ENCODE assay signal across 1 cellular context in the genomic region with DNA sequence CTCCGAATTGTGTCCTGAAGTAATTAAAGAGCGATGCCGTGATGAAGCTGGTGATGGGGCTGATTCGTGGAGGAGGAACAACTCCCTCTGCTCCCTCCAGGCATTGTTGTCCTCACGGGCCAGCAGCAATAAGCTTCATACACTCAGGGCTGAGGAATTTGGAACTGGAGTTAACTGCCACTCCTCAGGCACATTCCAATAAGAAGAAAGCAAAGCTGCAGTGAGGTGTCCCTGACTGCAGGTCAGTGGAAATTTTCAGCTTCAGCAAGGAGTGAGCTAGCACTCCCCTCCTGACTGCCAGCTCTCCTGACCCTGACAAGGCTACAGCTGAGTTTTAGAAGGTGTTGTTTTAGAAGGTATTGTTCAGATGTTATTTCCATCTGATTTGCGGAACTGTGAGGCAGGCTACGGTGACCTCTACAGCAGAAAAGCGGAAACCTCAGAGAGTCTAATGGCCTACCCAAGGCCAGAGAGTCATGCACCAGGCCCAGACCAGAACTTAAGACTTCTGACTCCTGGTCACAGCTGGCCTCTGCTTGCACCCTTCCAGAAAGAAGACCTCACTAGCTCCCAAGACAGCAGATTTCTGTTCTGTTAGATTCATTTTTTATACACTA.
A peak's percentile ranks its signal among the peaks of the same experiment; 100 is the strongest.
TF ChIP-seq lines count a peak whose summit lies in the region.

No MANE protein-coding gene starts in this region.

TF ChIP-seq in HepG2, 621 proteins besides CTCF, POLR2A, EP300 and RAD21 (continued from another document and continues in another):
- TF ChIP-seq, protein P1, sequence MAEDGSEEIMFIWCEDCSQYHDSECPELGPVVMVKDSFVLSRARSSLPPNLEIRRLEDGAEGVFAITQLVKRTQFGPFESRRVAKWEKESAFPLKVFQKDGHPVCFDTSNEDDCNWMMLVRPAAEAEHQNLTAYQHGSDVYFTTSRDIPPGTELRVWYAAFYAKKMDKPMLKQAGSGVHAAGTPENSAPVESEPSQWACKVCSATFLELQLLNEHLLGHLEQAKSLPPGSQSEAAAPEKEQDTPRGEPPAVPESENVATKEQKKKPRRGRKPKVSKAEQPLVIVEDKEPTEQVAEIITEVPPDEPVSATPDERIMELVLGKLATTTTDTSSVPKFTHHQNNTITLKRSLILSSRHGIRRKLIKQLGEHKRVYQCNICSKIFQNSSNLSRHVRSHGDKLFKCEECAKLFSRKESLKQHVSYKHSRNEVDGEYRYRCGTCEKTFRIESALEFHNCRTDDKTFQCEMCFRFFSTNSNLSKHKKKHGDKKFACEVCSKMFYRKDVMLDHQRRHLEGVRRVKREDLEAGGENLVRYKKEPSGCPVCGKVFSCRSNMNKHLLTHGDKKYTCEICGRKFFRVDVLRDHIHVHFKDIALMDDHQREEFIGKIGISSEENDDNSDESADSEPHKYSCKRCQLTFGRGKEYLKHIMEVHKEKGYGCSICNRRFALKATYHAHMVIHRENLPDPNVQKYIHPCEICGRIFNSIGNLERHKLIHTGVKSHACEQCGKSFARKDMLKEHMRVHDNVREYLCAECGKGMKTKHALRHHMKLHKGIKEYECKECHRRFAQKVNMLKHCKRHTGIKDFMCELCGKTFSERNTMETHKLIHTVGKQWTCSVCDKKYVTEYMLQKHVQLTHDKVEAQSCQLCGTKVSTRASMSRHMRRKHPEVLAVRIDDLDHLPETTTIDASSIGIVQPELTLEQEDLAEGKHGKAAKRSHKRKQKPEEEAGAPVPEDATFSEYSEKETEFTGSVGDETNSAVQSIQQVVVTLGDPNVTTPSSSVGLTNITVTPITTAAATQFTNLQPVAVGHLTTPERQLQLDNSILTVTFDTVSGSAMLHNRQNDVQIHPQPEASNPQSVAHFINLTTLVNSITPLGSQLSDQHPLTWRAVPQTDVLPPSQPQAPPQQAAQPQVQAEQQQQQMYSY (CRISPR knock-in tag; IDR thresholded peaks at IDR 0.05): no peak
- TF ChIP-seq NFYC (CRISPR knock-in tag; IDR thresholded peaks at IDR 0.05) (no peak), MTA1 (CRISPR knock-in tag; IDR thresholded peaks at IDR 0.05; ENCODE audit: borderline replicate concordance) (no peak), ZNF331 (CRISPR knock-in tag; IDR thresholded peaks at IDR 0.05) (no peak), ZNF883 (CRISPR knock-in tag; IDR thresholded peaks at IDR 0.05; ENCODE audit: not compliant biosample characterization) (no peak), KDM4B (CRISPR knock-in tag; IDR thresholded peaks at IDR 0.05) (no peak), PRMT3 (CRISPR knock-in tag; IDR thresholded peaks at IDR 0.05; ENCODE audit: borderline replicate concordance, low read depth) (no peak), REPIN1 (CRISPR knock-in tag; IDR thresholded peaks at IDR 0.05; ENCODE audit: borderline replicate concordance, low read depth) (no peak), MAFK (conservative IDR thresholded peaks at IDR 0.05 in 1 of 2, IDR thresholded peaks at IDR 0.05 in 1 of 2; ENCODE audit: low read length in 2 of 2) (no peak; a peak in 1 of 4 replicates), GATAD1 (CRISPR knock-in tag; IDR thresholded peaks at IDR 0.05) (no peak), ARNT2 (CRISPR knock-in tag; IDR thresholded peaks at IDR 0.05; ENCODE audit: low read depth) (no peak), ZNF891 (CRISPR knock-in tag; IDR thresholded peaks at IDR 0.05) (no peak), HDAC1 (CRISPR knock-in tag; IDR thresholded peaks at IDR 0.05) (0 out of 2 replicates have a peak, but pooled peaks have one; percentile 17), ZNF496 (CRISPR knock-in tag; IDR thresholded peaks at IDR 0.05; ENCODE audit: insufficient replicate concordance) (no peak), TEAD3 (CRISPR knock-in tag; optimal IDR thresholded peaks at IDR 0.05; ENCODE audit: borderline replicate concordance) (peak; percentile 81)
- TF ChIP-seq, protein P2, sequence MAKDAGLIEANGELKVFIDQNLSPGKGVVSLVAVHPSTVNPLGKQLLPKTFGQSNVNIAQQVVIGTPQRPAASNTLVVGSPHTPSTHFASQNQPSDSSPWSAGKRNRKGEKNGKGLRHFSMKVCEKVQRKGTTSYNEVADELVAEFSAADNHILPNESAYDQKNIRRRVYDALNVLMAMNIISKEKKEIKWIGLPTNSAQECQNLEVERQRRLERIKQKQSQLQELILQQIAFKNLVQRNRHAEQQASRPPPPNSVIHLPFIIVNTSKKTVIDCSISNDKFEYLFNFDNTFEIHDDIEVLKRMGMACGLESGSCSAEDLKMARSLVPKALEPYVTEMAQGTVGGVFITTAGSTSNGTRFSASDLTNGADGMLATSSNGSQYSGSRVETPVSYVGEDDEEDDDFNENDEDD (CRISPR knock-in tag; IDR thresholded peaks at IDR 0.05; ENCODE audit: borderline replicate concordance): no peak
- TF ChIP-seq, protein P3, sequence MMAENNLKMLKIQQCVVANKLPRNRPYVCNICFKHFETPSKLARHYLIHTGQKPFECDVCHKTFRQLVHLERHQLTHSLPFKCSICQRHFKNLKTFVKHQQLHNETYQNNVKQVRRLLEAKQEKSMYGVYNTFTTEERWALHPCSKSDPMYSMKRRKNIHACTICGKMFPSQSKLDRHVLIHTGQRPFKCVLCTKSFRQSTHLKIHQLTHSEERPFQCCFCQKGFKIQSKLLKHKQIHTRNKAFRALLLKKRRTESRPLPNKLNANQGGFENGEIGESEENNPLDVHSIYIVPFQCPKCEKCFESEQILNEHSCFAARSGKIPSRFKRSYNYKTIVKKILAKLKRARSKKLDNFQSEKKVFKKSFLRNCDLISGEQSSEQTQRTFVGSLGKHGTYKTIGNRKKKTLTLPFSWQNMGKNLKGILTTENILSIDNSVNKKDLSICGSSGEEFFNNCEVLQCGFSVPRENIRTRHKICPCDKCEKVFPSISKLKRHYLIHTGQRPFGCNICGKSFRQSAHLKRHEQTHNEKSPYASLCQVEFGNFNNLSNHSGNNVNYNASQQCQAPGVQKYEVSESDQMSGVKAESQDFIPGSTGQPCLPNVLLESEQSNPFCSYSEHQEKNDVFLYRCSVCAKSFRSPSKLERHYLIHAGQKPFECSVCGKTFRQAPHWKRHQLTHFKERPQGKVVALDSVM (CRISPR knock-in tag; IDR thresholded peaks at IDR 0.05): no peak
- TF ChIP-seq, protein P4, sequence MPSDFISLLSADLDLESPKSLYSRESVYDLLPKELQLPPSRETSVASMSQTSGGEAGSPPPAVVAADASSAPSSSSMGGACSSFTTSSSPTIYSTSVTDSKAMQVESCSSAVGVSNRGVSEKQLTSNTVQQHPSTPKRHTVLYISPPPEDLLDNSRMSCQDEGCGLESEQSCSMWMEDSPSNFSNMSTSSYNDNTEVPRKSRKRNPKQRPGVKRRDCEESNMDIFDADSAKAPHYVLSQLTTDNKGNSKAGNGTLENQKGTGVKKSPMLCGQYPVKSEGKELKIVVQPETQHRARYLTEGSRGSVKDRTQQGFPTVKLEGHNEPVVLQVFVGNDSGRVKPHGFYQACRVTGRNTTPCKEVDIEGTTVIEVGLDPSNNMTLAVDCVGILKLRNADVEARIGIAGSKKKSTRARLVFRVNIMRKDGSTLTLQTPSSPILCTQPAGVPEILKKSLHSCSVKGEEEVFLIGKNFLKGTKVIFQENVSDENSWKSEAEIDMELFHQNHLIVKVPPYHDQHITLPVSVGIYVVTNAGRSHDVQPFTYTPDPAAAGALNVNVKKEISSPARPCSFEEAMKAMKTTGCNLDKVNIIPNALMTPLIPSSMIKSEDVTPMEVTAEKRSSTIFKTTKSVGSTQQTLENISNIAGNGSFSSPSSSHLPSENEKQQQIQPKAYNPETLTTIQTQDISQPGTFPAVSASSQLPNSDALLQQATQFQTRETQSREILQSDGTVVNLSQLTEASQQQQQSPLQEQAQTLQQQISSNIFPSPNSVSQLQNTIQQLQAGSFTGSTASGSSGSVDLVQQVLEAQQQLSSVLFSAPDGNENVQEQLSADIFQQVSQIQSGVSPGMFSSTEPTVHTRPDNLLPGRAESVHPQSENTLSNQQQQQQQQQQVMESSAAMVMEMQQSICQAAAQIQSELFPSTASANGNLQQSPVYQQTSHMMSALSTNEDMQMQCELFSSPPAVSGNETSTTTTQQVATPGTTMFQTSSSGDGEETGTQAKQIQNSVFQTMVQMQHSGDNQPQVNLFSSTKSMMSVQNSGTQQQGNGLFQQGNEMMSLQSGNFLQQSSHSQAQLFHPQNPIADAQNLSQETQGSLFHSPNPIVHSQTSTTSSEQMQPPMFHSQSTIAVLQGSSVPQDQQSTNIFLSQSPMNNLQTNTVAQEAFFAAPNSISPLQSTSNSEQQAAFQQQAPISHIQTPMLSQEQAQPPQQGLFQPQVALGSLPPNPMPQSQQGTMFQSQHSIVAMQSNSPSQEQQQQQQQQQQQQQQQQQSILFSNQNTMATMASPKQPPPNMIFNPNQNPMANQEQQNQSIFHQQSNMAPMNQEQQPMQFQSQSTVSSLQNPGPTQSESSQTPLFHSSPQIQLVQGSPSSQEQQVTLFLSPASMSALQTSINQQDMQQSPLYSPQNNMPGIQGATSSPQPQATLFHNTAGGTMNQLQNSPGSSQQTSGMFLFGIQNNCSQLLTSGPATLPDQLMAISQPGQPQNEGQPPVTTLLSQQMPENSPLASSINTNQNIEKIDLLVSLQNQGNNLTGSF (CRISPR knock-in tag; IDR thresholded peaks at IDR 0.05): 0 out of 2 replicates have a peak, but pooled peaks have one; percentile 32
- TF ChIP-seq, protein P5, sequence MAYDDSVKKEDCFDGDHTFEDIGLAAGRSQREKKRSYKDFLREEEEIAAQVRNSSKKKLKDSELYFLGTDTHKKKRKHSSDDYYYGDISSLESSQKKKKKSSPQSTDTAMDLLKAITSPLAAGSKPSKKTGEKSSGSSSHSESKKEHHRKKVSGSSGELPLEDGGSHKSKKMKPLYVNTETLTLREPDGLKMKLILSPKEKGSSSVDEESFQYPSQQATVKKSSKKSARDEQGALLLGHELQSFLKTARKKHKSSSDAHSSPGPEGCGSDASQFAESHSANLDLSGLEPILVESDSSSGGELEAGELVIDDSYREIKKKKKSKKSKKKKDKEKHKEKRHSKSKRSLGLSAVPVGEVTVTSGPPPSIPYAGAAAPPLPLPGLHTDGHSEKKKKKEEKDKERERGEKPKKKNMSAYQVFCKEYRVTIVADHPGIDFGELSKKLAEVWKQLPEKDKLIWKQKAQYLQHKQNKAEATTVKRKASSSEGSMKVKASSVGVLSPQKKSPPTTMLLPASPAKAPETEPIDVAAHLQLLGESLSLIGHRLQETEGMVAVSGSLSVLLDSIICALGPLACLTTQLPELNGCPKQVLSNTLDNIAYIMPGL (CRISPR knock-in tag; IDR thresholded peaks at IDR 0.05; ENCODE audit: borderline replicate concordance in 1 of 2, low read depth in 1 of 2): no peak
- TF ChIP-seq, protein P6, sequence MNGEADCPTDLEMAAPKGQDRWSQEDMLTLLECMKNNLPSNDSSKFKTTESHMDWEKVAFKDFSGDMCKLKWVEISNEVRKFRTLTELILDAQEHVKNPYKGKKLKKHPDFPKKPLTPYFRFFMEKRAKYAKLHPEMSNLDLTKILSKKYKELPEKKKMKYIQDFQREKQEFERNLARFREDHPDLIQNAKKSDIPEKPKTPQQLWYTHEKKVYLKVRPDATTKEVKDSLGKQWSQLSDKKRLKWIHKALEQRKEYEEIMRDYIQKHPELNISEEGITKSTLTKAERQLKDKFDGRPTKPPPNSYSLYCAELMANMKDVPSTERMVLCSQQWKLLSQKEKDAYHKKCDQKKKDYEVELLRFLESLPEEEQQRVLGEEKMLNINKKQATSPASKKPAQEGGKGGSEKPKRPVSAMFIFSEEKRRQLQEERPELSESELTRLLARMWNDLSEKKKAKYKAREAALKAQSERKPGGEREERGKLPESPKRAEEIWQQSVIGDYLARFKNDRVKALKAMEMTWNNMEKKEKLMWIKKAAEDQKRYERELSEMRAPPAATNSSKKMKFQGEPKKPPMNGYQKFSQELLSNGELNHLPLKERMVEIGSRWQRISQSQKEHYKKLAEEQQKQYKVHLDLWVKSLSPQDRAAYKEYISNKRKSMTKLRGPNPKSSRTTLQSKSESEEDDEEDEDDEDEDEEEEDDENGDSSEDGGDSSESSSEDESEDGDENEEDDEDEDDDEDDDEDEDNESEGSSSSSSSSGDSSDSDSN (CRISPR knock-in tag; IDR thresholded peaks at IDR 0.05): no peak
- TF ChIP-seq, protein P7, sequence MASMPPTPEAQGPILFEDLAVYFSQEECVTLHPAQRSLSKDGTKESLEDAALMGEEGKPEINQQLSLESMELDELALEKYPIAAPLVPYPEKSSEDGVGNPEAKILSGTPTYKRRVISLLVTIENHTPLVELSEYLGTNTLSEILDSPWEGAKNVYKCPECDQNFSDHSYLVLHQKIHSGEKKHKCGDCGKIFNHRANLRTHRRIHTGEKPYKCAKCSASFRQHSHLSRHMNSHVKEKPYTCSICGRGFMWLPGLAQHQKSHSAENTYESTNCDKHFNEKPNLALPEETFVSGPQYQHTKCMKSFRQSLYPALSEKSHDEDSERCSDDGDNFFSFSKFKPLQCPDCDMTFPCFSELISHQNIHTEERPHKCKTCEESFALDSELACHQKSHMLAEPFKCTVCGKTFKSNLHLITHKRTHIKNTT (CRISPR knock-in tag; IDR thresholded peaks at IDR 0.05): no peak
- TF ChIP-seq, protein P8, sequence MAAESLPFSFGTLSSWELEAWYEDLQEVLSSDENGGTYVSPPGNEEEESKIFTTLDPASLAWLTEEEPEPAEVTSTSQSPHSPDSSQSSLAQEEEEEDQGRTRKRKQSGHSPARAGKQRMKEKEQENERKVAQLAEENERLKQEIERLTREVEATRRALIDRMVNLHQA (CRISPR knock-in tag; IDR thresholded peaks at IDR 0.05): no peak
- TF ChIP-seq, protein P9, sequence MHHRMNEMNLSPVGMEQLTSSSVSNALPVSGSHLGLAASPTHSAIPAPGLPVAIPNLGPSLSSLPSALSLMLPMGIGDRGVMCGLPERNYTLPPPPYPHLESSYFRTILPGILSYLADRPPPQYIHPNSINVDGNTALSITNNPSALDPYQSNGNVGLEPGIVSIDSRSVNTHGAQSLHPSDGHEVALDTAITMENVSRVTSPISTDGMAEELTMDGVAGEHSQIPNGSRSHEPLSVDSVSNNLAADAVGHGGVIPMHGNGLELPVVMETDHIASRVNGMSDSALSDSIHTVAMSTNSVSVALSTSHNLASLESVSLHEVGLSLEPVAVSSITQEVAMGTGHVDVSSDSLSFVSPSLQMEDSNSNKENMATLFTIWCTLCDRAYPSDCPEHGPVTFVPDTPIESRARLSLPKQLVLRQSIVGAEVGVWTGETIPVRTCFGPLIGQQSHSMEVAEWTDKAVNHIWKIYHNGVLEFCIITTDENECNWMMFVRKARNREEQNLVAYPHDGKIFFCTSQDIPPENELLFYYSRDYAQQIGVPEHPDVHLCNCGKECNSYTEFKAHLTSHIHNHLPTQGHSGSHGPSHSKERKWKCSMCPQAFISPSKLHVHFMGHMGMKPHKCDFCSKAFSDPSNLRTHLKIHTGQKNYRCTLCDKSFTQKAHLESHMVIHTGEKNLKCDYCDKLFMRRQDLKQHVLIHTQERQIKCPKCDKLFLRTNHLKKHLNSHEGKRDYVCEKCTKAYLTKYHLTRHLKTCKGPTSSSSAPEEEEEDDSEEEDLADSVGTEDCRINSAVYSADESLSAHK (CRISPR knock-in tag; IDR thresholded peaks at IDR 0.05; ENCODE audit: borderline replicate concordance): no peak
